Comparison of ENCODE assay signal across 1 cellular context in the genomic region with DNA sequence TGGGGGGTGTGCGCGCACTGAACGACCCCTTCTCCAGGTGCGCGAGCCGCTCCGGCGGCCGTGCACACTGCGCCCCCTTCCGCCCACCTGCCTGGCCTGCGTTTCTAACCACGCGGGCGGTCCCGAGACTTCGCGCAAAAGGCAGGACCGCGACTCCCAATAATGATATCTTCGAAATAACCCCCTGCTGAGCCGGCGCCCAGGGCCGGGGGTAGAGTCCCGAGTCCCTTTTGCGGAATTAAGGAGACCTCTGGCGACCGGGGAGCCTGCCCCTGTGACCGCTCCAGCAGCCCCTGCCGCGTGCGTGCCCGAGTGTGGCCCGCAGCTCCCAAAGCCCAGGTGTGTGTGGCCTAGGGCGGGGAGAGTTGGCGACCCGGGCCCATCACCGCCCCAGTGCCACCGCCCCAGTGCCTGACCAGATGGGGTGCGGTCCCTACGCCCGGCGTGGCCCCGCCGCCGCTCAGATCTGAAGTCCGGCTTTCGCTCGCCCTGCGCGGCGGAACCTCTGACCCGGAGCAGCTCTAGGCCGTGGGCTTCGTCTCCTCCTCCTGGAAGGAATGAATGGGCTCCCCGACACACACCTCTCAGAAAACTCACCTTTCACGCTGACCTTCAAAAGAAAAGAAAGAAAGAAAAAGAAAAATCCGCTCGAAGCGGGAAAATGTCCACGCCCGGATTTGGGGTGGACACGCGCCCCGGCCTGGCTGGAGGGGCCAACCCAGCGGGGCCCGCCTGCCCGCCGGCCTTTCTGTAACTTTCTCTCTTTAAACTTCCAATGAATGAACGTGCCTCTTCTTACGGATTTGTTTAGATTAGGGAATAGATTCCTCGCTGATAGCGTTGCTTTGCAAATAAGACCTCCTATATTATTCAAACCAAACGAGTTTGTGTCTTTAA.
TF ChIP-seq lines count a peak whose summit lies in the region.

No MANE protein-coding gene starts in this region.

TF ChIP-seq in SK-N-SH treated with all-trans-retinoic acid at 6 μM for 48 hours, 23 proteins besides CTCF, POLR2A, EP300 and RAD21 (continued from another document):
- TF ChIP-seq, protein P1, sequence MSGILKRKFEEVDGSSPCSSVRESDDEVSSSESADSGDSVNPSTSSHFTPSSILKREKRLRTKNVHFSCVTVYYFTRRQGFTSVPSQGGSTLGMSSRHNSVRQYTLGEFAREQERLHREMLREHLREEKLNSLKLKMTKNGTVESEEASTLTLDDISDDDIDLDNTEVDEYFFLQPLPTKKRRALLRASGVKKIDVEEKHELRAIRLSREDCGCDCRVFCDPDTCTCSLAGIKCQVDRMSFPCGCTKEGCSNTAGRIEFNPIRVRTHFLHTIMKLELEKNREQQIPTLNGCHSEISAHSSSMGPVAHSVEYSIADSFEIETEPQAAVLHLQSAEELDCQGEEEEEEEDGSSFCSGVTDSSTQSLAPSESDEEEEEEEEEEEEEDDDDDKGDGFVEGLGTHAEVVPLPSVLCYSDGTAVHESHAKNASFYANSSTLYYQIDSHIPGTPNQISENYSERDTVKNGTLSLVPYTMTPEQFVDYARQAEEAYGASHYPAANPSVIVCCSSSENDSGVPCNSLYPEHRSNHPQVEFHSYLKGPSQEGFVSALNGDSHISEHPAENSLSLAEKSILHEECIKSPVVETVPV (CRISPR knock-in tag; IDR thresholded peaks at IDR 0.05), result no peak
- no peak for TF ChIP-seq ISL1 (CRISPR knock-in tag; IDR thresholded peaks at IDR 0.05)
- TF ChIP-seq ZC3H10 (CRISPR knock-in tag; IDR thresholded peaks at IDR 0.05), result no peak
